In the genomic region with DNA sequence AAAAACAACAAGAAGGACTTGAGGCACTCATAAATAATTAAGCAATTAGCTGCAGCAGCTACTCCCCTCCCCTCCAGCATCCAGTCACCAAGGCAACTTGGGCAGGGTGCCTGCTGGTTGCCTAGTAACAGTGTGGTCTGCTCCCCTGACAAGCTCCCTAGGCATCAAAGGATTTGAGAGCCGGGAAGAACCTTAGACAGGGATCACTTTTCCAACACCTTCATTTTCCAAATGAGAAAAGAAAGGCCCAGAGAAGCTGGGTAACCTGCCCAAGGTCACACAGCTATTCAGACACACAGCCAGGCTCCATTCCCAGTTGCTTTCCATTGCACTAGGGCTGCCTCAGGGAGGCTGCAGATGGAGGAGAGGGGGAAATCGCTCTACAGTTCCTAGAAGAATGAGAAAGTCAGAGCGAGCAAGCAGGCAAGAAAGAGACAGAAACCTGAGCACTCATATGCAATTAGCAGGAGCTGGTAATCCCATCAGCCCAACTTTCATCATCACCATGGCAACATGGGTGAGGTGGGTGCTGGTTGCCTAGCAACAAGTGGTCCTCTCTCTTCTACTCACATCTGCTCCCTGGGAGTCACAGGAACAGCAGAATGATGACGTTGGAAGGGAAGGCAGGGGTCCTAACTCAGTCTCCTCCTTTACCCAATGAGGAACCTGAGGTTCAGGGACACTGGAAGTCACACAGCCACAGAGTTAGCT, we compare ENCODE assay signal across 12 cellular contexts. TPM values are rescaled to one million over a fixed set of nuclear protein-coding genes. Genes with fewer than 3 reads are reported as not detected.
DNase-seq lines count a peak whose midpoint lies in the region; ATAC-seq and TF ChIP-seq lines count a peak whose summit lies in the region.
"Had no signal": no experiment of that assay in that cellular context is flagged by ENCODE, and none has a peak within 500 bp of the region (broad histone marks: within the 10 kb centered on the region; RNA-seq: fewer than 3 reads in every experiment).

No MANE protein-coding gene starts in this region.

- H3K27ac ChIP-seq in HUES6 (ENCODE audit: low read depth, low read length) (no peak overlapping the region), mesenchymal stem cell (ENCODE audit: low read length, poor library complexity, severe bottlenecking) (no peak overlapping the region)
- H3K27ac ChIP-seq: tibial artery had no signal

- peak; percentile 22 for DNase-seq in DMS53 (lab: John Stamatoyannopoulos, UW)
- DNase-seq in DMS53 treated with DMSO at 0.1 percent for 48 hours (lab: John Stamatoyannopoulos, UW; ENCODE audit: unreplicated experiment), result no peak
- no peak for DNase-seq in T-helper 17 cell
- peak; percentile 56 for DNase-seq in mesenchymal stem cell
- DNase-seq: activated CD4-positive, CD25-positive, alpha-beta regulatory T cell; aorta; stimulated activated CD4-positive, alpha-beta T cell treated with anti-CD3 and anti-CD28 coated beads, Interleukin-4, amount 100 ng/mL, for 24 hours; tibial artery had no signal

- no peak for ATAC-seq in T-helper 17 cell
- no peak for ATAC-seq in GM19467 (IDR thresholded peaks at IDR 0.05; ENCODE audit: unreplicated experiment)
- ATAC-seq in GM21619 (IDR thresholded peaks at IDR 0.05; ENCODE audit: unreplicated experiment), result no peak
- no peak for ATAC-seq in GM18505 (IDR thresholded peaks at IDR 0.05; ENCODE audit: unreplicated experiment)

- H2BK120ac ChIP-seq in mesenchymal stem cell (ENCODE audit: low read depth, low read length), result no peak overlapping the region

- no peak overlapping the region for H4K91ac ChIP-seq in mesenchymal stem cell (ENCODE audit: low read length)

- H2AFZ ChIP-seq in mesenchymal stem cell (ENCODE audit: low read depth, low read length), result no peak overlapping the region

- H3K4me1 Mint-ChIP-seq in T-helper 17 cell, result peaks cover 52% of the 10 kb centered on the region

- no peak overlapping the region for H2AK5ac ChIP-seq in mesenchymal stem cell (ENCODE audit: low read length, severe bottlenecking)

- H3K4me3 ChIP-seq in HUES6 (ENCODE audit: low read depth, low read length), result no peak overlapping the region
- no peak overlapping the region for H3K4me3 ChIP-seq in mesenchymal stem cell (ENCODE audit: insufficient read depth in 1 of 2, low read depth in 1 of 2, low read length in 2 of 2)
- H3K4me3 ChIP-seq: tibial artery had no signal

- no peak overlapping the region for H2BK15ac ChIP-seq in mesenchymal stem cell (ENCODE audit: low read depth, poor library complexity, severe bottlenecking)

- no peak overlapping the region for H3K14ac ChIP-seq in mesenchymal stem cell (ENCODE audit: low read length in 2 of 2)

- no peaks in the 10 kb centered on the region for H3K27me3 Mint-ChIP-seq in T-helper 17 cell

- H3K4me1 ChIP-seq in HUES6 (ENCODE audit: control insufficient read depth, insufficient read depth, low read length) (peaks cover 35% of the 10 kb centered on the region), mesenchymal stem cell (ENCODE audit: control insufficient read depth, insufficient read depth, low read depth, low read length) (peaks cover 10% of the 10 kb centered on the region)

- H3K36me3 ChIP-seq in HUES6 (ENCODE audit: control insufficient read depth, insufficient read depth, low read length) (no peaks in the 10 kb centered on the region), mesenchymal stem cell (ENCODE audit: control insufficient read depth in 1 of 2, insufficient read depth in 2 of 2, low read depth in 1 of 2, low read length in 2 of 2) (no peaks in the 10 kb centered on the region)
- H3K36me3 ChIP-seq: tibial artery had no signal

- TF ChIP-seq POLR2A in GM18505 (IDR thresholded peaks at IDR 0.05; ENCODE audit: borderline replicate concordance, extremely low read depth, insufficient read depth, insufficient read length), result no peak

- no peak overlapping the region for H3K18ac ChIP-seq in mesenchymal stem cell (ENCODE audit: low read depth in 1 of 2, low read length in 2 of 2)

- no peaks in the 10 kb centered on the region for H3K9me3 ChIP-seq in HUES6 (ENCODE audit: control insufficient read depth, insufficient read depth, low read depth, low read length)
- no peaks in the 10 kb centered on the region for H3K9me3 ChIP-seq in T-helper 17 cell (ENCODE audit: control insufficient read depth, low read length, poor library complexity, severe bottlenecking)
- no peaks in the 10 kb centered on the region for H3K9me3 ChIP-seq in mesenchymal stem cell (ENCODE audit: control insufficient read depth, low read length)
- H3K9me3 ChIP-seq: tibial artery had no signal

- H4K8ac ChIP-seq in mesenchymal stem cell (ENCODE audit: low read length), result no peak overlapping the region

- H3K27ac Mint-ChIP-seq in T-helper 17 cell, result peak overlapping the region; percentile 85

- no peak overlapping the region for H3K23ac ChIP-seq in mesenchymal stem cell (ENCODE audit: low read length in 2 of 2)

- WGBS in mesenchymal stem cell, result 18% methylated on average over 2 of the region's 4 CpGs

- H3K36me3 Mint-ChIP-seq in T-helper 17 cell (ENCODE audit: low read depth), result no peaks in the 10 kb centered on the region

- H3K9ac ChIP-seq in HUES6 (ENCODE audit: low read length) (peak overlapping the region; percentile 34), mesenchymal stem cell (ENCODE audit: low read length) (no peak overlapping the region)

- H2BK5ac ChIP-seq in mesenchymal stem cell (ENCODE audit: low read depth, low read length, poor library complexity, severe bottlenecking), result no peak overlapping the region

- H3K27me3 ChIP-seq in HUES6 (ENCODE audit: control insufficient read depth, insufficient read depth, low read length), result peaks cover 22% of the 10 kb centered on the region
- peaks cover 7 to 12% of the 10 kb centered on the region in 2 experiments for H3K27me3 ChIP-seq in mesenchymal stem cell (ENCODE audit: control insufficient read depth in 1 of 2, insufficient read depth in 1 of 2, low read length in 2 of 2)
- H3K27me3 ChIP-seq: tibial artery had no signal

- H3K4me3 Mint-ChIP-seq in T-helper 17 cell, result peak overlapping the region; percentile 57

- no peak overlapping the region for H3K4me2 ChIP-seq in mesenchymal stem cell (ENCODE audit: low read length, poor library complexity, severe bottlenecking)

- peak overlapping the region in 1 of 2 experiments; percentile 61 for H2BK12ac ChIP-seq in mesenchymal stem cell (ENCODE audit: low read length in 2 of 2)

- no peak overlapping the region for H3K4ac ChIP-seq in mesenchymal stem cell (ENCODE audit: low read depth in 1 of 2, low read length in 2 of 2)

- peaks cover 2% of the 10 kb centered on the region for H3K79me1 ChIP-seq in mesenchymal stem cell (replicated peaks; ENCODE audit: low read length, poor library complexity, severe bottlenecking)

RNA-seq across cellular contexts. Expression of a gene that starts 3.6 kb away (rescaled TPM):
- total RNA-seq in T-helper 17 cell, result 10 to 100 TPM; 41.4 to 63.7 TPM
- 5.5 TPM for polyA plus RNA-seq in mesenchymal stem cell (2013, experiment 1 of 2)
- 6.2 TPM for polyA plus RNA-seq in mesenchymal stem cell (2013, experiment 2 of 2)

RNA-seq across cellular contexts. Expression of a gene that starts 24.9 kb away (rescaled TPM):
- total RNA-seq in T-helper 17 cell, result 1 to 10 TPM; 1.0 TPM
- polyA plus RNA-seq in mesenchymal stem cell (2013, experiment 1 of 2), result 0.01 TPM
- not detected for polyA plus RNA-seq in mesenchymal stem cell (2013, experiment 2 of 2)

RNA-seq across cellular contexts. Expression of a gene that starts 56.2 kb away (rescaled TPM):
- total RNA-seq in T-helper 17 cell, result 1 to 10 TPM in 1 of 2 donors, under 1 TPM in 1; 0.65 to 1.5 TPM
- polyA plus RNA-seq in mesenchymal stem cell (2013, experiment 1 of 2), result not detected
- polyA plus RNA-seq in mesenchymal stem cell (2013, experiment 2 of 2), result not detected

Comparison
In these comparisons a context has a peak if more than half of its experiments do, and no peak if none do; other contexts are left out.
1. DNase-seq: peak in DMS53 (single experiment) and mesenchymal stem cell (single experiment); none in DMS53 treated with DMSO at 0.1 percent for 48 hours (single experiment) and T-helper 17 cell (0 of 3).